8 cellular contexts compared by ENCODE assay signal in the genomic region with DNA sequence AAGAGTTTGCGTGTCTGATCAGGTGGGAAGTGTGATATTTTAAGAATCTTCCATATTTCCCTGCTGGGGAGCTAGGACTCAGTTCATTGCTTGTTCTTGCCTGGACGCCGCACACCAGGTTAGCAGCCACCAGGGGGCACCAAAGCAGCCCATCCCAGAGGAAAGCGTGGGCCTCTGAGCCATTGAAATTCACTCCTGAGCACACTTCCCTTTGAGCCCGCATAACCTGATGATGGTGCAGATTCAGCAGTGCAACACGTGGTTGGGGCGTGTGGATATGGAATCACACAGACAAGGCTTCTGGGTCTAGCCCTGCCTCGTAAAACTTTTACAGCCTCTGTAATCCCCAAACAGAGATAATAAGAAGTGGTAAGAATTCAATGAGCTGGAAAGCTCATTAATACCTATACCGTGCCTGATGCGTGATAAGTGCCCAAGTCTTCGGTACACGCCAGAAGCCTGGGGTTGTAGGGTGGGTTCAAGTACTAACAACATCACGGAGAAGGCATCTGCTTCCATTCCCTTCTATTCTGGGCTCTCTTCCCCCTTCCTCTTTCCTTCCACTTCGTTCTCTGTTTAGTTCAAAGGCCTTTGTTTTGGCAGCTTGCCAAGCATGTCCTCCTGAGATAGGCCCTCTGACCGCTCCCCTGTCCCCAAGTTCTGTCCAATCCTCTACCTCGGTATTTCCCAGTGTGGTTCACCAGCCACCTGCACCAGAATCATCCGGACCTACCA.
A peak's percentile ranks its signal among the peaks of the same experiment; 100 is the strongest.
DNase-seq lines count a peak whose midpoint lies in the region; ATAC-seq, FAIRE-seq and TF ChIP-seq lines count a peak whose summit lies in the region.

No MANE protein-coding gene starts in this region.

- H3K36me3 ChIP-seq in right atrium auricular region = no peaks in the 10 kb centered on the region

- peak; percentile 92 for ATAC-seq in HG02759 (IDR thresholded peaks at IDR 0.05; ENCODE audit: unreplicated experiment)

- H3K4me1 ChIP-seq in right atrium auricular region = peaks cover 0 to 16% of the 10 kb centered on the region in 2 donors

- FAIRE-seq in GM12892 (lab: Jason Lieb, UNC) = peak; percentile 88

- no peak for TF ChIP-seq POLR2A in GM12892 (IDR thresholded peaks at IDR 0.05; ENCODE audit: low read depth, low read length)

- H3K27me3 ChIP-seq in right atrium auricular region = no peaks in the 10 kb centered on the region

- peaks cover 0 to 11% of the 10 kb centered on the region in 2 donors for H3K9me3 ChIP-seq in right atrium auricular region

- peak overlapping the region in 1 of 2 donors; percentile 14 for H3K4me3 ChIP-seq in right atrium auricular region

- peak; percentile 80 to 93 for TF ChIP-seq CTCF in right atrium auricular region (IDR thresholded peaks at IDR 0.05)

- DNase-seq in GM12892 (ENCODE audit: insufficient read length) (peak; percentile 38), NCI-H1417 (lab: John Stamatoyannopoulos, UW) (peak; percentile 43 to 82 (median 77)), T-helper 1 cell (peak; percentile 38 to 67 (median 62)), amniotic stem cell (lab: John Stamatoyannopoulos, UW) (peak; percentile 52), right atrium auricular region (ENCODE audit: low spot score) (peak; percentile 90), renal cortical epithelial cell (ENCODE audit: low read depth) (peak; percentile 83), cerebellar nuclear complex (lab: John Stamatoyannopoulos, UW) (no peak)

- H3K27ac ChIP-seq in right atrium auricular region = peak overlapping the region; percentile 77 to 83

Comparison
In these comparisons a context has a peak if more than half of its experiments do, and no peak if none do; other contexts are left out.
1. DNase-seq: peak in GM12892 (single experiment), NCI-H1417 (3 of 3), T-helper 1 cell (5 of 5), amniotic stem cell (single experiment), right atrium auricular region (single experiment) and renal cortical epithelial cell (single experiment); none in cerebellar nuclear complex (0 of 2).